16 cellular contexts compared by ENCODE assay signal in the genomic region with DNA sequence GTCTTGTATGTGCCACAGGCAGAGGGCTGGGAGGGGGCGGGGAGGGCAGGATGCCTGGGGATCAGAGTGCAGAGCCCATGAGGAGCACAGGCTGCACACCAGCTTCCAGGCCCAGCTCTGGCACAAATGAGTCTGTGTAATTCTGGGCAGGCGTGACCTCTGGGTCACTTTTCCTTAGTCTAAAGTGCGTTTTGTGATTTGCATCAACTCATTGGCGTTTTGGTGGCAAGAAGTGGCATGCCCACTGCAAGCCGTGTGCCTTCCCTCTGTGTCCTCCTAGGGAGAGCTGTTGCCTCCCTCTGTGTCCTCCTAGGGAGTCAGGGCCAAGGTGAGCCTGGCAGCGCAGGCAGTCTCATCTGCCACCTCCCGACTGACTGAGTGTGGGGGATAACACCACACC. TPM values are rescaled to one million over a fixed set of nuclear protein-coding genes. Genes with fewer than 3 reads are reported as not detected.
A peak's percentile ranks its signal among the peaks of the same experiment; 100 is the strongest.
DNase-seq lines count a peak whose midpoint lies in the region; ATAC-seq, FAIRE-seq and TF ChIP-seq lines count a peak whose summit lies in the region.
"Had no signal": no experiment of that assay in that cellular context is flagged by ENCODE, and none has a peak within 500 bp of the region (broad histone marks: within the 10 kb centered on the region; RNA-seq: fewer than 3 reads in every experiment).

No MANE protein-coding gene starts in this region.

- peak overlapping the region; percentile 52 for H2AK9ac ChIP-seq in IMR-90 (replicated peaks; ENCODE audit: low read depth, low read length, poor library complexity)

- POLR2A ChIA-PET in IMR-90 (lab: Charles Lee; ENCODE audit: unreplicated experiment) (no interaction called here), HepG2 (lab: Yijun Ruan, JAX) (interaction anchor here (0.6 to 1.0 kb wide), 5 partner anchors 11 to 241 kb away, joined by 3 to 6 read pairs (median 4); partner anchors contain the start of gene ZC3H7B)

- TF ChIP-seq POLR2A in IMR-90 (IDR thresholded peaks at IDR 0.05; ENCODE audit: low read depth, low read length) (no peak), HepG2 (IDR thresholded peaks at IDR 0.05; ENCODE audit: insufficient read depth in 1 of 2, low read depth in 2 of 2, low read length in 2 of 2) (no peak)

- H4K91ac ChIP-seq in IMR-90 (ENCODE audit: insufficient read depth, low read depth, low read length), result no peak overlapping the region

- H2AFZ ChIP-seq in IMR-90 (replicated peaks; ENCODE audit: low read length, poor library complexity) (no peak overlapping the region), HepG2 (ENCODE audit: low read length) (no peak overlapping the region)
- H2AFZ ChIP-seq: GM23248 had no signal

- H3K4me1 Mint-ChIP-seq in dendritic cell treated with granulocyte-macrophage colony-stimulating factor and Interleukin-4, amounts not matched to agents 40 ng/mL and 50 ng/mL, for 4 days (ENCODE audit: low read depth), result peaks cover 26% of the 10 kb centered on the region
- H3K4me1 Mint-ChIP-seq: IgD-negative memory B cell had no signal

- FAIRE-seq in HepG2 (lab: Jason Lieb, UNC), result peak; percentile 72
- FAIRE-seq: GM12891 had no signal

- H3K4me2 ChIP-seq in IMR-90 (ENCODE audit: low read depth, low read length), result no peak overlapping the region
- H3K4me2 ChIP-seq in HepG2 (ENCODE audit: low read depth, low read length), result peak overlapping the region; percentile 59
- H3K4me2 ChIP-seq: BLaER1 treated with 17β-estradiol and CSF1 and Interleukin-3, amounts not matched to agents 10 nM and 100 nM had no signal

- no peak overlapping the region for H2BK15ac ChIP-seq in IMR-90 (ENCODE audit: low read depth, low read length)

- BruUV-seq in IMR-90 (replicated peaks; lab: Mats Ljungman, UMichigan) (no TSS peak), HepG2 (replicated peaks; lab: Mats Ljungman, UMichigan) (no TSS peak)

- H3K4me3 Mint-ChIP-seq in dendritic cell treated with granulocyte-macrophage colony-stimulating factor and Interleukin-4, amounts not matched to agents 40 ng/mL and 50 ng/mL, for 4 days, result no peak overlapping the region
- H3K4me3 Mint-ChIP-seq: CD4-positive, CD25-positive, alpha-beta regulatory T cell; IgD-negative memory B cell had no signal

- no peaks in the 10 kb centered on the region for H3K27me3 ChIP-seq in IMR-90 (ENCODE audit: control insufficient read depth, insufficient read depth, low read length)
- H3K27me3 ChIP-seq in HepG2 (ENCODE audit: control insufficient read depth in 1 of 2, insufficient read depth in 2 of 2, low read length in 2 of 2), result no peaks in the 10 kb centered on the region
- H3K27me3 ChIP-seq: BLaER1 treated with 17β-estradiol and CSF1 and Interleukin-3, amounts not matched to agents 10 nM and 100 nM had no signal

- H3K18ac ChIP-seq in IMR-90 (ENCODE audit: low read depth, low read length), result no peak overlapping the region

- H3K4ac ChIP-seq in IMR-90 (ENCODE audit: low read depth, low read length), result no peak overlapping the region

- no peak overlapping the region for H3K23ac ChIP-seq in IMR-90 (ENCODE audit: low read depth, low read length)

- no peak overlapping the region for H2BK5ac ChIP-seq in IMR-90 (ENCODE audit: low read depth, low read length, poor library complexity, severe bottlenecking)

- TF ChIP-seq RAD21 in IMR-90 (IDR thresholded peaks at IDR 0.05; ENCODE audit: low read length), result no peak
- TF ChIP-seq RAD21 in HepG2 (CRISPR knock-in tag; IDR thresholded peaks at IDR 0.05), result no peak

- dilution Hi-C loops in IMR-90 (cut with HindIII; ENCODE audit: low sequenced_read_pairs, unreplicated experiment), result no loop called here

- no peaks in the 10 kb centered on the region for H3K27me3 Mint-ChIP-seq in dendritic cell treated with granulocyte-macrophage colony-stimulating factor and Interleukin-4, amounts not matched to agents 40 ng/mL and 50 ng/mL, for 4 days
- H3K27me3 Mint-ChIP-seq: CD4-positive, CD25-positive, alpha-beta regulatory T cell; IgD-negative memory B cell had no signal

- H3K9me3 ChIP-seq in IMR-90 (ENCODE audit: control insufficient read depth, insufficient read depth, low read length), result no peaks in the 10 kb centered on the region
- no peaks in the 10 kb centered on the region for H3K9me3 ChIP-seq in HepG2 (ENCODE audit: low read length)
- H3K9me3 ChIP-seq: BLaER1 treated with 17β-estradiol and CSF1 and Interleukin-3, amounts not matched to agents 10 nM and 100 nM had no signal

- no peak overlapping the region for H4K8ac ChIP-seq in IMR-90 (ENCODE audit: low read depth in 2 of 2, low read length in 2 of 2)

- H4K20me1 ChIP-seq in IMR-90 (ENCODE audit: insufficient read depth, low read length), result no peaks in the 10 kb centered on the region
- no peaks in the 10 kb centered on the region for H4K20me1 ChIP-seq in HepG2 (ENCODE audit: insufficient read depth, low read length)
- H4K20me1 ChIP-seq: BLaER1 treated with 17β-estradiol and CSF1 and Interleukin-3, amounts not matched to agents 10 nM and 100 nM had no signal

- H3K56ac ChIP-seq in IMR-90 (ENCODE audit: extremely low read depth, insufficient read depth, low read length), result no peak overlapping the region

- in situ Hi-C loops in IMR-90 (cut with MboI; ENCODE audit: low sequenced_read_pairs) (no loop called here), HepG2 (cut with HindIII; ENCODE audit: extremely low pct_ligation_motif_present, low pct_unique_long_range_greater_than_20kb) (no loop called here)

- ATAC-seq in IMR-90 (ENCODE audit: low read depth) (no peak), HepG2 (peak; percentile 89)

- no peak overlapping the region for H2BK120ac ChIP-seq in IMR-90 (ENCODE audit: low read depth, low read length)

- H4K5ac ChIP-seq in IMR-90 (ENCODE audit: low read depth, low read length), result no peak overlapping the region

- peaks cover 94% of the 10 kb centered on the region for H3K36me3 Mint-ChIP-seq in dendritic cell treated with granulocyte-macrophage colony-stimulating factor and Interleukin-4, amounts not matched to agents 40 ng/mL and 50 ng/mL, for 4 days (ENCODE audit: low read depth)

- peak overlapping the region; percentile 45 for H3K27ac Mint-ChIP-seq in dendritic cell treated with granulocyte-macrophage colony-stimulating factor and Interleukin-4, amounts not matched to agents 40 ng/mL and 50 ng/mL, for 4 days
- H3K27ac Mint-ChIP-seq: IgD-negative memory B cell had no signal

- H3K4me1 ChIP-seq in IMR-90 (ENCODE audit: control insufficient read depth, insufficient read depth, low read length), result no peaks in the 10 kb centered on the region
- peaks cover 23% of the 10 kb centered on the region for H3K4me1 ChIP-seq in HepG2 (ENCODE audit: insufficient read depth, low read length)

- no peak overlapping the region for H2BK20ac ChIP-seq in IMR-90 (ENCODE audit: low read depth, low read length)

- TF ChIP-seq CTCF in IMR-90 (conservative IDR thresholded peaks at IDR 0.05; ENCODE audit: low read depth, low read length) (no peak), HepG2 (CRISPR knock-in tag; IDR thresholded peaks at IDR 0.05) (no peak)

- TF ChIP-seq EP300 in HepG2 (IDR thresholded peaks at IDR 0.05; ENCODE audit: low read depth in 2 of 2, low read length in 2 of 2), result peak in 1 of 2 experiments; percentile 27; a peak in 1 of 4 replicates
- TF ChIP-seq EP300 in HepG2 (CRISPR knock-in tag; IDR thresholded peaks at IDR 0.05; ENCODE audit: borderline replicate concordance), result no peak

- H3K9me1 ChIP-seq in IMR-90 (ENCODE audit: insufficient read depth, low read length), result peaks cover 11% of the 10 kb centered on the region

- H3K9me3 Mint-ChIP-seq in dendritic cell treated with granulocyte-macrophage colony-stimulating factor and Interleukin-4, amounts not matched to agents 40 ng/mL and 50 ng/mL, for 4 days, result no peaks in the 10 kb centered on the region
- H3K9me3 Mint-ChIP-seq: CD4-positive, CD25-positive, alpha-beta regulatory T cell; IgD-negative memory B cell had no signal

- H3K79me1 ChIP-seq in IMR-90 (ENCODE audit: low read depth in 1 of 2, low read length in 2 of 2), result peaks cover 4 to 5% of the 10 kb centered on the region in 2 experiments; a peak in 2 of 4 replicates

- DNase-seq in IMR-90 (no peak), HepG2 (ENCODE audit: low spot score) (peak; percentile 59), substantia nigra (lab: John Stamatoyannopoulos, UW) (no peak), NCI-H2029 treated with DMSO at 0.1 percent for 48 hours (lab: John Stamatoyannopoulos, UW) (no peak), NCI-H748 (lab: John Stamatoyannopoulos, UW; ENCODE audit: unreplicated experiment) (no peak), caudate nucleus (lab: John Stamatoyannopoulos, UW) (no peak)
- DNase-seq: 8988T; Calu3; CD4-positive, CD25-positive, alpha-beta regulatory T cell; DMS 273 treated with DMSO at 0.1 percent for 48 hours; GM23248; H7 had no signal

- H3K9ac ChIP-seq in IMR-90 (ENCODE audit: low read depth, low read length), result no peak overlapping the region
- H3K9ac ChIP-seq in HepG2 (ENCODE audit: insufficient read depth, low read depth, low read length), result peak overlapping the region; percentile 53
- H3K9ac ChIP-seq: GM23248 had no signal

- WGBS in IMR-90 (ENCODE audit: extremely low coverage in 2 of 2, insufficient read length in 1 of 2), 2 experiments, result 95% methylated on average over 4 of the region's 7 CpGs; no CpG with 5 or more reads in 1 of the 2 experiments
- 33% methylated on average over 3 of the region's 7 CpGs for WGBS in HepG2 (ENCODE audit: low lambda C conversion rate)

- H3K14ac ChIP-seq in IMR-90 (replicated peaks; ENCODE audit: low read depth, low read length), result no peak overlapping the region

- H3K27ac ChIP-seq in IMR-90 (ENCODE audit: insufficient read depth, low read length), result no peak overlapping the region
- H3K27ac ChIP-seq in HepG2 (ENCODE audit: extremely low read length, insufficient read depth, low read length), result peak overlapping the region; percentile 77
- H3K27ac ChIP-seq in substantia nigra (ENCODE audit: low read depth, low read length, poor library complexity, severe bottlenecking), result peak overlapping the region; percentile 57
- H3K27ac ChIP-seq in caudate nucleus (ENCODE audit: low read depth, low read length), result no peak overlapping the region
- H3K27ac ChIP-seq: BLaER1 treated with 17β-estradiol and CSF1 and Interleukin-3, amounts not matched to agents 10 nM and 100 nM; GM23248 had no signal

- CTCF ChIA-PET in IMR-90 (lab: Yijun Ruan, JAX), result no interaction called here
- CTCF ChIA-PET in HepG2 (lab: Yijun Ruan, JAX; ENCODE audit: low intra/inter-chr PET ratio, low total read pairs), result no interaction called here

- intact Hi-C loops in IMR-90 (cut with micrococcal nuclease), result no loop called here
- intact Hi-C loops in dendritic cell treated with granulocyte-macrophage colony-stimulating factor and Interleukin-4, amounts not matched to agents 40 ng/mL and 50 ng/mL, for 4 days (cut with micrococcal nuclease), result no loop called here
- intact Hi-C loops in HepG2 (cut with micrococcal nuclease; ENCODE audit: unreplicated experiment), result no loop called here

- H3K36me3 ChIP-seq in IMR-90 (ENCODE audit: control insufficient read depth, insufficient read depth, low read length), result peaks cover 58% of the 10 kb centered on the region
- peaks cover 15 to 27% of the 10 kb centered on the region in 2 experiments; a peak in 4 of 5 replicates for H3K36me3 ChIP-seq in HepG2 (replicated peaks in 1 of 2; ENCODE audit: control insufficient read depth in 1 of 2, insufficient read depth in 2 of 2, low read length in 2 of 2)

- H3K4me3 ChIP-seq in IMR-90 (ENCODE audit: insufficient read depth, low read depth, low read length) (no peak overlapping the region), HepG2 (replicated peaks in 1 of 3; ENCODE audit: insufficient read depth in 1 of 3, low read depth in 2 of 3, low read length in 3 of 3) (no peak overlapping the region)
- H3K4me3 ChIP-seq: BLaER1 treated with 17β-estradiol and CSF1 and Interleukin-3, amounts not matched to agents 10 nM and 100 nM; GM23248 had no signal

- H3K79me2 ChIP-seq in HepG2 (ENCODE audit: insufficient read depth, low read length), result no peaks in the 10 kb centered on the region

- H2AK5ac ChIP-seq in IMR-90 (ENCODE audit: low read depth, low read length), result no peak overlapping the region

RNA-seq across cellular contexts. Expression of gene CHADL, which starts 17.2 kb away (rescaled TPM):
- total RNA-seq in IMR-90 (2012; rRNA removed) (0.18 and 0.28 TPM in 2 replicates), HepG2 (2016; rRNA removed; fragmentation: Illumina TruSeq; extraction: Trizol) (2.9 and 8.1 TPM in 2 replicates)
- polyA plus RNA-seq in IMR-90 (2012; rRNA removed) (0.44 and 0.53 TPM in 2 replicates), HepG2 (2011; rRNA removed) (2.8 and 6.1 TPM in 2 replicates)
- 0.36 and 1.0 TPM in 2 replicates for polyA plus RNA-seq in IMR-90 (2012; cell fraction: cytosol; rRNA removed)
- 1.0 and 2.5 TPM in 2 replicates for polyA plus RNA-seq in IMR-90 (2012; cell fraction: nucleus; rRNA removed; ENCODE audit: low replicate concordance)
- total RNA-seq in HepG2 (2016; cell fraction: cytosol; rRNA removed; fragmentation: Illumina TruSeq; extraction: Trizol; ENCODE audit: low read depth), result 0.88 and 1.3 TPM in 2 replicates
- 2.9 and 8.3 TPM in 2 replicates for total RNA-seq in HepG2 (2016; cell fraction: insoluble cytoplasmic fraction; rRNA removed; fragmentation: Illumina TruSeq; extraction: Trizol)
- 1.6 and 1.8 TPM in 2 replicates for total RNA-seq in HepG2 (2016; cell fraction: membrane; rRNA removed; fragmentation: Illumina TruSeq; extraction: Trizol)
- total RNA-seq in HepG2 (2016; cell fraction: nucleus; rRNA removed; fragmentation: Illumina TruSeq; extraction: Trizol), result 6.1 TPM in 2 replicates
- 2.6 and 5.3 TPM in 2 replicates for polyA plus RNA-seq in HepG2 (2011; cell fraction: cytosol; rRNA removed)
- 7.4 and 7.5 TPM in 2 replicates for polyA plus RNA-seq in HepG2 (2011; cell fraction: nucleus; rRNA removed)
- polyA plus RNA-seq in HepG2 (2012), result 1.9 and 2.5 TPM in 2 replicates
- 0.71 and 1.1 TPM in 2 replicates for polyA plus RNA-seq in HepG2 (2016; cell fraction: cytosol; fragmentation: Illumina TruSeq; extraction: Trizol; ENCODE audit: low read depth)
- polyA plus RNA-seq in HepG2 (2016; cell fraction: insoluble cytoplasmic fraction; fragmentation: Illumina TruSeq; extraction: Trizol; ENCODE audit: low read depth), result 2.5 and 3.1 TPM in 2 replicates
- 0.88 and 1.5 TPM in 2 replicates for polyA plus RNA-seq in HepG2 (2016; cell fraction: membrane; fragmentation: Illumina TruSeq; extraction: Trizol; ENCODE audit: low read depth)
- polyA plus RNA-seq in HepG2 (2016; cell fraction: nucleus; fragmentation: Illumina TruSeq; extraction: Trizol; ENCODE audit: insufficient read depth, low read depth), result 9.0 and 10.9 TPM in 2 replicates
- polyA minus RNA-seq in HepG2 (2011; rRNA and poly(A)+ RNA removed; ENCODE audit: low replicate concordance), result 0.07 and 3.2 TPM in 2 replicates
- polyA minus RNA-seq in HepG2 (2011; cell fraction: cytosol; rRNA and poly(A)+ RNA removed), result 2.1 and 2.4 TPM in 2 replicates
- 2.6 and 3.9 TPM in 2 replicates for polyA minus RNA-seq in HepG2 (2011; cell fraction: nucleus; rRNA and poly(A)+ RNA removed)
- total RNA-seq: H7 had no signal

RNA-seq across cellular contexts. Expression of gene L3MBTL2, which starts 18.4 kb away (rescaled TPM):
- total RNA-seq in IMR-90 (2012; rRNA removed), result 20.8 and 25.1 TPM in 2 replicates
- 20.6 and 23.2 TPM in 2 replicates for polyA plus RNA-seq in IMR-90 (2012; rRNA removed)
- polyA plus RNA-seq in IMR-90 (2012; cell fraction: cytosol; rRNA removed), result 15.5 and 19.2 TPM in 2 replicates
- 20.6 and 31.5 TPM in 2 replicates for polyA plus RNA-seq in IMR-90 (2012; cell fraction: nucleus; rRNA removed; ENCODE audit: low replicate concordance)
- total RNA-seq in HepG2 (2016; rRNA removed; fragmentation: Illumina TruSeq; extraction: Trizol), result 33.7 and 37.6 TPM in 2 replicates
- 2.0 and 2.6 TPM in 2 replicates for total RNA-seq in HepG2 (2016; cell fraction: cytosol; rRNA removed; fragmentation: Illumina TruSeq; extraction: Trizol; ENCODE audit: low read depth)
- 33.9 and 35.3 TPM in 2 replicates for total RNA-seq in HepG2 (2016; cell fraction: insoluble cytoplasmic fraction; rRNA removed; fragmentation: Illumina TruSeq; extraction: Trizol)
- 9.5 and 10.0 TPM in 2 replicates for total RNA-seq in HepG2 (2016; cell fraction: membrane; rRNA removed; fragmentation: Illumina TruSeq; extraction: Trizol)
- 18.8 and 19.9 TPM in 2 replicates for total RNA-seq in HepG2 (2016; cell fraction: nucleus; rRNA removed; fragmentation: Illumina TruSeq; extraction: Trizol)
- 13.8 and 15.2 TPM in 2 replicates for polyA plus RNA-seq in HepG2 (2011; rRNA removed)
- 11.1 and 12.2 TPM in 2 replicates for polyA plus RNA-seq in HepG2 (2011; cell fraction: cytosol; rRNA removed)
- polyA plus RNA-seq in HepG2 (2011; cell fraction: nucleus; rRNA removed), result 22.6 and 24.9 TPM in 2 replicates
- 8.5 and 9.8 TPM in 2 replicates for polyA plus RNA-seq in HepG2 (2012)
- polyA plus RNA-seq in HepG2 (2016; cell fraction: cytosol; fragmentation: Illumina TruSeq; extraction: Trizol; ENCODE audit: low read depth), result 1.4 and 1.9 TPM in 2 replicates
- polyA plus RNA-seq in HepG2 (2016; cell fraction: insoluble cytoplasmic fraction; fragmentation: Illumina TruSeq; extraction: Trizol; ENCODE audit: low read depth), result 23.7 and 29.8 TPM in 2 replicates
- 4.5 and 4.6 TPM in 2 replicates for polyA plus RNA-seq in HepG2 (2016; cell fraction: membrane; fragmentation: Illumina TruSeq; extraction: Trizol; ENCODE audit: low read depth)
- 29.0 and 31.3 TPM in 2 replicates for polyA plus RNA-seq in HepG2 (2016; cell fraction: nucleus; fragmentation: Illumina TruSeq; extraction: Trizol; ENCODE audit: insufficient read depth, low read depth)
- polyA minus RNA-seq in HepG2 (2011; rRNA and poly(A)+ RNA removed; ENCODE audit: low replicate concordance), result 21.4 and 43.9 TPM in 2 replicates
- 8.2 and 8.3 TPM in 2 replicates for polyA minus RNA-seq in HepG2 (2011; cell fraction: cytosol; rRNA and poly(A)+ RNA removed)
- polyA minus RNA-seq in HepG2 (2011; cell fraction: nucleus; rRNA and poly(A)+ RNA removed), result 10.6 and 11.2 TPM in 2 replicates

Comparison
In these comparisons a context has a peak if more than half of its experiments do, and no peak if none do; other contexts are left out.
1. H3K27ac ChIP-seq: peak in HepG2 (single experiment) and substantia nigra (single experiment); none in IMR-90 (single experiment) and caudate nucleus (single experiment).